In the genomic region with DNA sequence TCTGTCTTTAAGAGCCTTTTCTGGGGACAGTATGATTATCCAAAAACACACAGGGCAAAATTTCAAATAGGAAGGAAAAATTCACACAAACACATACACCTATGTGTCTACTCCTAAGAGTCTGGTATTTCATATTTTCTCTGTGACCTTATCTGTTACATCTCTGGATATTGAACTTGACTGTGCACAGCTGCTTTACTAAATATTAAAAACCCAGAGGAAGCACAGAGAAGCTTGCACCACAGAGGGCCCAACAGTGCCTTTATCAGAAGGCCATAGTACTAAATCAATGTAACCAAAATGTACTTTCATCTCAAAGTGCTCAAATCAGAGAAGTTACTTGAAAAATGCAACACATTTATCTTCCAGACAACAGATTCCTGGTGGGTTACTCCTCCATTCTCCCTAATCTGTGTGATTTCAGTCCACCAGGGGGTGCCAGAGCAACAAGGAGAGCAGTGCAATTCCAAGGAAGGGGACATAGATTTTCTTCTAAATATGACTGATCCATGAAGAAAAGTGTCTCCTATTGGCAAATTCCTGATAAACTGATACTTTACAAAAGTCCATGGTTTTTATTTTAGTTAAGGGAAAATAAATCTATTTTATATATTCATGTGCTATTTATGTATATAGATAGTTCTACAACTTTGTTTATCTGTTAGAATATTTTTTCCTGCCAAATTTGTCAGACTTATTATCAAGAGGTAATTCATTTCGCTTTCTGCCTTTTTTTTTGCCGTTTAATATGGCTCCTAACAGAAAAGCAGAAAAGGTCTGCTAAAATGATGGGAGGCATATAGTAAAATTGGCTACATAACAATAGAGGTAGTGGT, we compare ENCODE assay signal across 8 cellular contexts.
DNase-seq lines count a peak whose midpoint lies in the region; ATAC-seq and TF ChIP-seq lines count a peak whose summit lies in the region.

No MANE protein-coding gene starts in this region.

- H3K4me3 ChIP-seq in adipocyte (ENCODE audit: low read length) (no peak overlapping the region), retinal pigment epithelial cell (ENCODE audit: low read length) (no peak overlapping the region)

- H3K9me3 ChIP-seq in adipocyte (ENCODE audit: control insufficient read depth, low read length) = no peaks in the 10 kb centered on the region

- ATAC-seq in left ventricle myocardium superior = peak; percentile 65
- ATAC-seq in HG02678 (IDR thresholded peaks at IDR 0.05; ENCODE audit: unreplicated experiment) = no peak
- ATAC-seq in HG02759 (IDR thresholded peaks at IDR 0.05; ENCODE audit: unreplicated experiment) = no peak

- TF ChIP-seq CTCF in GM20000 (IDR thresholded peaks at IDR 0.05; ENCODE audit: extremely low read depth, missing control alignments) (peak; percentile 42), retinal pigment epithelial cell (conservative IDR thresholded peaks at IDR 0.05; ENCODE audit: low read depth, low read length) (peak; percentile 80)

- intact Hi-C loops in left ventricle myocardium superior (cut with micrococcal nuclease) = no loop called here

- H3K27me3 ChIP-seq in adipocyte (replicated peaks; ENCODE audit: control insufficient read depth, insufficient read depth, low read length) = no peaks in the 10 kb centered on the region

- peak; percentile 79 for DNase-seq in Ammon's horn (ENCODE audit: low spot score)
- no peak for DNase-seq in GM20000 (ENCODE audit: low spot score)
- DNase-seq in NCI-H2196 (lab: John Stamatoyannopoulos, UW; ENCODE audit: unreplicated experiment) = peak; percentile 75
- DNase-seq in adipocyte (ENCODE audit: low read depth) = peak; percentile 89
- no peak for DNase-seq in left ventricle myocardium superior
- peak; percentile 25 for DNase-seq in retinal pigment epithelial cell (ENCODE audit: low read depth)

- no peak overlapping the region for H3K9ac ChIP-seq in adipocyte (ENCODE audit: low read length)

- no peaks in the 10 kb centered on the region for H3K36me3 ChIP-seq in adipocyte (ENCODE audit: control insufficient read depth, insufficient read depth, low read length, severe bottlenecking)

- H3K4me1 ChIP-seq in adipocyte (ENCODE audit: control insufficient read depth, insufficient read depth, low read length) = peaks cover 16% of the 10 kb centered on the region

Comparison
In these comparisons a context has a peak if more than half of its experiments do, and no peak if none do; other contexts are left out.
1. DNase-seq: peak in Ammon's horn (single experiment), NCI-H2196 (single experiment), adipocyte (single experiment) and retinal pigment epithelial cell (single experiment); none in GM20000 (single experiment) and left ventricle myocardium superior (single experiment).